9 cellular contexts compared by ENCODE assay signal in the genomic region with DNA sequence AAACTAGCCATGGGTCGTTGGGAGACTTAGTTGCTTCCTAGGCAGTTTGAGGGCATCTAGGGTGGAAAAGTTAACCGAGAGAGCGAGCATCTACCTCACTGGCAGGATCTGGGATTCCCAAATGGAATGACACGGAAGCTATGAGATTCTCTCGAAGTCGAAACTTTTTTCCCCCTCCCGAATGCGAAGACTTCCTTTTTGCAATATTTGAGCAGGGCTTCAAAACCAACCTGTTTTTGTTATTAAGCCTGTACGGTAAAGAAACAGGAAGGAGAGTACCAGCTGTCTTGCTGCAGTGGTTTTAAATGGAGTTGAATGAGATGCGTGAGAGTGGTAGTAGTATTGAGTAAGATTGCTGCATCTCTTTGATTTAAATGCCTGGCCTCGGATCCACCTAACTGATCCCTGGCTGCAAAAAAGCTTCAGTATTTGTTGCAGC. TPM values are rescaled to one million over a fixed set of nuclear protein-coding genes. Genes with fewer than 3 reads are reported as not detected.
A peak's percentile ranks its signal among the peaks of the same experiment; 100 is the strongest.
DNase-seq lines count a peak whose midpoint lies in the region; ATAC-seq and TF ChIP-seq lines count a peak whose summit lies in the region.
"Had no signal": no experiment of that assay in that cellular context is flagged by ENCODE, and none has a peak within 500 bp of the region (broad histone marks: within the 10 kb centered on the region; RNA-seq: fewer than 3 reads in every experiment).

No MANE protein-coding gene starts in this region.

- H3K9me3 Mint-ChIP-seq in activated naive CD4-positive, alpha-beta T cell treated with anti-CD3 and anti-CD28 coated beads, Interleukin-2, amount 50 U/mL, for 24 hours, result no peaks in the 10 kb centered on the region
- H3K9me3 Mint-ChIP-seq in activated naive CD8-positive, alpha-beta T cell treated with anti-CD3 and anti-CD28 coated beads, Interleukin-2, amount 50 U/mL, for 24 hours, result no peaks in the 10 kb centered on the region

- no peak for DNase-seq in activated naive CD4-positive, alpha-beta T cell treated with anti-CD3 and anti-CD28 coated beads, Interleukin-2, amount 50 U/mL, for 16 hours
- DNase-seq in NCI-H510A (lab: John Stamatoyannopoulos, UW), result peak; percentile 20
- DNase-seq in activated naive CD8-positive, alpha-beta T cell treated with anti-CD3 and anti-CD28 coated beads, Interleukin-2, amount 50 U/mL, for 24 hours, result no peak
- DNase-seq in hepatocyte (ENCODE audit: low spot score), result peak; percentile 37
- no peak for DNase-seq in sigmoid colon
- DNase-seq: left cardiac atrium had no signal

- TF ChIP-seq EP300 in sigmoid colon (IDR thresholded peaks at IDR 0.05), result no peak

- H3K27me3 ChIP-seq in hepatocyte, result no peaks in the 10 kb centered on the region
- H3K27me3 ChIP-seq in sigmoid colon, result no peaks in the 10 kb centered on the region

- H4K20me1 ChIP-seq in hepatocyte (ENCODE audit: insufficient read depth, poor library complexity, severe bottlenecking), result peaks cover 38% of the 10 kb centered on the region

- H3K4me3 Mint-ChIP-seq in activated naive CD4-positive, alpha-beta T cell treated with anti-CD3 and anti-CD28 coated beads, Interleukin-2, amount 50 U/mL, for 24 hours, result peak overlapping the region; percentile 93
- H3K4me3 Mint-ChIP-seq in activated naive CD8-positive, alpha-beta T cell treated with anti-CD3 and anti-CD28 coated beads, Interleukin-2, amount 50 U/mL, for 24 hours, result peak overlapping the region; percentile 90

- H3K4me2 ChIP-seq in hepatocyte, result peak overlapping the region; percentile 81

- peak overlapping the region; percentile 54 for H2AFZ ChIP-seq in hepatocyte

- peaks cover 3% of the 10 kb centered on the region for H3K36me3 Mint-ChIP-seq in activated naive CD4-positive, alpha-beta T cell treated with anti-CD3 and anti-CD28 coated beads, Interleukin-2, amount 50 U/mL, for 24 hours
- peaks cover 19% of the 10 kb centered on the region for H3K36me3 Mint-ChIP-seq in activated naive CD8-positive, alpha-beta T cell treated with anti-CD3 and anti-CD28 coated beads, Interleukin-2, amount 50 U/mL, for 24 hours (ENCODE audit: low read depth)

- WGBS in hepatocyte (ENCODE audit: low lambda C conversion rate, missing lambda C conversion rate), result under 1% methylated on average over 11 of the region's 11 CpGs
- WGBS in sigmoid colon, 2 donors, result 0% methylated on average over 11 of the region's 11 CpGs

- H3K4me1 ChIP-seq in hepatocyte (ENCODE audit: insufficient read depth) (peaks cover 11% of the 10 kb centered on the region), sigmoid colon (peaks cover 0 to 29% (median 19%) of the 10 kb centered on the region in 4 donors)

- no peaks in the 10 kb centered on the region for H3K27me3 Mint-ChIP-seq in activated naive CD4-positive, alpha-beta T cell treated with anti-CD3 and anti-CD28 coated beads, Interleukin-2, amount 50 U/mL, for 24 hours
- H3K27me3 Mint-ChIP-seq in activated naive CD8-positive, alpha-beta T cell treated with anti-CD3 and anti-CD28 coated beads, Interleukin-2, amount 50 U/mL, for 24 hours, result no peaks in the 10 kb centered on the region

- H3K9me3 ChIP-seq in hepatocyte (ENCODE audit: low read depth), result no peaks in the 10 kb centered on the region
- no peaks in the 10 kb centered on the region for H3K9me3 ChIP-seq in sigmoid colon

- peak overlapping the region; percentile 66 for H3K4me3 ChIP-seq in hepatocyte
- peak overlapping the region; percentile 69 to 94 (median 91) for H3K4me3 ChIP-seq in sigmoid colon

- peaks cover 54% of the 10 kb centered on the region for H3K79me2 ChIP-seq in hepatocyte

- H3K27ac ChIP-seq in hepatocyte, result peak overlapping the region; percentile 90
- peak overlapping the region; percentile 91 to 96 (median 94) for H3K27ac ChIP-seq in sigmoid colon

- no peaks in the 10 kb centered on the region for H3K9me2 ChIP-seq in hepatocyte (replicated peaks; ENCODE audit: insufficient read depth)

- TF ChIP-seq POLR2A in sigmoid colon (IDR thresholded peaks at IDR 0.05), result no peak

- peak overlapping the region; percentile 15 for H3K27ac Mint-ChIP-seq in activated naive CD4-positive, alpha-beta T cell treated with anti-CD3 and anti-CD28 coated beads, Interleukin-2, amount 50 U/mL, for 24 hours
- H3K27ac Mint-ChIP-seq in activated naive CD8-positive, alpha-beta T cell treated with anti-CD3 and anti-CD28 coated beads, Interleukin-2, amount 50 U/mL, for 24 hours, result peak overlapping the region; percentile 92

- peaks cover 53% of the 10 kb centered on the region for H3K4me1 Mint-ChIP-seq in activated naive CD4-positive, alpha-beta T cell treated with anti-CD3 and anti-CD28 coated beads, Interleukin-2, amount 50 U/mL, for 24 hours
- H3K4me1 Mint-ChIP-seq in activated naive CD8-positive, alpha-beta T cell treated with anti-CD3 and anti-CD28 coated beads, Interleukin-2, amount 50 U/mL, for 24 hours, result peaks cover 74% of the 10 kb centered on the region

- H3K36me3 ChIP-seq in hepatocyte (replicated peaks; ENCODE audit: insufficient read depth, low read depth) (no peaks in the 10 kb centered on the region), sigmoid colon (no peaks in the 10 kb centered on the region)

- intact Hi-C loops in sigmoid colon (cut with DNase I), result loop anchor here (5.0 to 10.0 kb wide), 4 partner anchors 74 to 228 kb away; no protein-coding TSS in a partner anchor

- no peak for ATAC-seq in activated naive CD8-positive, alpha-beta T cell treated with anti-CD3 and anti-CD28 coated beads, Interleukin-2, amount 50 U/mL, for 24 hours
- no peak for ATAC-seq in HG02885 (IDR thresholded peaks at IDR 0.05; ENCODE audit: poor library complexity, unreplicated experiment)
- no peak for ATAC-seq in GM18502 (IDR thresholded peaks at IDR 0.05; ENCODE audit: poor library complexity, unreplicated experiment)

- TF ChIP-seq CTCF in hepatocyte (IDR thresholded peaks at IDR 0.05; ENCODE audit: poor library complexity) (no peak), sigmoid colon (IDR thresholded peaks at IDR 0.05) (no peak)

RNA-seq across cellular contexts. Expression of a gene that starts 1.1 kb away (rescaled TPM):
- total RNA-seq in hepatocyte (27.0 and 28.6 TPM in 2 replicates), sigmoid colon (10 to 100 TPM; 22.8 to 51.0 (median 26.4) TPM)
- polyA plus RNA-seq in hepatocyte (12.5 and 12.7 TPM in 2 replicates), sigmoid colon (10 to 100 TPM in 1 of 3 donors, 1 to 10 TPM in 2; 4.8 to 13.7 (median 4.9) TPM)

Comparison
In these comparisons a context has a peak if more than half of its experiments do, and no peak if none do; other contexts are left out.
1. DNase-seq: peak in NCI-H510A (single experiment) and hepatocyte (single experiment); none in activated naive CD4-positive, alpha-beta T cell treated with anti-CD3 and anti-CD28 coated beads, Interleukin-2, amount 50 U/mL, for 16 hours (single experiment), activated naive CD8-positive, alpha-beta T cell treated with anti-CD3 and anti-CD28 coated beads, Interleukin-2, amount 50 U/mL, for 24 hours (single experiment) and sigmoid colon (single experiment).